ENCODE assay signal across 8 cellular contexts in genomic region chr2:28958689-28959088, GRCh38. TPM values are rescaled to one million over a fixed set of nuclear protein-coding genes. Genes with fewer than 3 reads are reported as not detected.
DNase-seq lines count a peak whose midpoint lies in the region; ATAC-seq and TF ChIP-seq lines count a peak whose summit lies in the region.

No MANE protein-coding gene starts in this region.

- DNase-seq in CD8-positive, alpha-beta memory T cell: peak in 3 of 5 donors; percentile 29 to 57 (median 50)
- DNase-seq in HCEC 1CT: peak; percentile 74
- peak; percentile 89 for DNase-seq in NCI-H345 (lab: John Stamatoyannopoulos, UW)
- DNase-seq in activated CD4-positive, alpha-beta T cell treated with anti-CD3 and anti-CD28 coated beads, Interleukin-2, amount 10 ng/mL, durations not matched to agents 24 days and 14 days: peak; percentile 86
- peak; percentile 20 for DNase-seq in epithelial cell of proximal tubule (ENCODE audit: low read depth)
- DNase-seq in mucosa of descending colon: peak in 2 of 3 donors; percentile 39 to 69
- DNase-seq in upper lobe of right lung: no peak

- CTCF ChIA-PET in CD8-positive, alpha-beta memory T cell (lab: Charles Lee): interaction anchor here (0.7 to 2.2 kb wide), 22 partner anchors 10 to 250 kb away, joined by 3 to 15 read pairs (median 4); no protein-coding TSS in a partner anchor

- H3K4me1 Mint-ChIP-seq in CD8-positive, alpha-beta memory T cell: peaks cover 0 to 15% (median 5%) of the 10 kb centered on the region in 3 donors
- peaks cover 12% of the 10 kb centered on the region for H3K4me1 Mint-ChIP-seq in activated CD4-positive, alpha-beta T cell treated with anti-CD3 and anti-CD28 coated beads, Interleukin-2, amount 10 ng/mL, durations not matched to agents 24 days and 14 days

- H3K27me3 Mint-ChIP-seq in CD8-positive, alpha-beta memory T cell: no peaks in the 10 kb centered on the region
- peaks cover 7% of the 10 kb centered on the region for H3K27me3 Mint-ChIP-seq in activated CD4-positive, alpha-beta T cell treated with anti-CD3 and anti-CD28 coated beads, Interleukin-2, amount 10 ng/mL, durations not matched to agents 24 days and 14 days

- intact Hi-C loops in activated CD4-positive, alpha-beta T cell treated with anti-CD3 and anti-CD28 coated beads, Interleukin-2, amount 10 ng/mL, durations not matched to agents 24 days and 14 days (cut with micrococcal nuclease): loop anchor here (1.0 to 2.0 kb wide), 3 partner anchors 56 to 239 kb away; no protein-coding TSS in a partner anchor
- intact Hi-C loops in mucosa of descending colon (cut with DNase I, micrococcal nuclease): loop anchor here (1.0 to 10.0 kb wide), 3 partner anchors 238 to 886 kb away; no protein-coding TSS in a partner anchor
- intact Hi-C loops in upper lobe of right lung (cut with DNase I): no loop called here

- H3K27me3 ChIP-seq in CD8-positive, alpha-beta memory T cell (ENCODE audit: insufficient read depth, low read length, poor library complexity, severe bottlenecking): no peaks in the 10 kb centered on the region
- no peaks in the 10 kb centered on the region for H3K27me3 ChIP-seq in upper lobe of right lung

- H3K4me1 ChIP-seq in CD8-positive, alpha-beta memory T cell (ENCODE audit: insufficient read depth, low read length): no peaks in the 10 kb centered on the region
- H3K4me1 ChIP-seq in mucosa of descending colon (ENCODE audit: low read depth) (peaks cover 9% of the 10 kb centered on the region), upper lobe of right lung (peaks cover 6% of the 10 kb centered on the region)

- POLR2A ChIA-PET in CD8-positive, alpha-beta memory T cell (lab: Charles Lee): interaction anchor here (0.7 kb wide), 1 partner anchor 53 kb away, joined by 3 read pairs; no protein-coding TSS in a partner anchor

- ATAC-seq in mucosa of descending colon: peak; percentile 88
- peak; percentile 91 for ATAC-seq in upper lobe of right lung
- ATAC-seq in HG03139 (IDR thresholded peaks at IDR 0.05; ENCODE audit: unreplicated experiment): no peak

- H3K27ac ChIP-seq in CD8-positive, alpha-beta memory T cell (ENCODE audit: low read depth, low read length): no peak overlapping the region
- H3K27ac ChIP-seq in upper lobe of right lung: no peak overlapping the region

- H3K9me3 Mint-ChIP-seq in CD8-positive, alpha-beta memory T cell: no peaks in the 10 kb centered on the region
- H3K9me3 Mint-ChIP-seq in activated CD4-positive, alpha-beta T cell treated with anti-CD3 and anti-CD28 coated beads, Interleukin-2, amount 10 ng/mL, durations not matched to agents 24 days and 14 days: no peaks in the 10 kb centered on the region

- no peaks in the 10 kb centered on the region for H3K36me3 Mint-ChIP-seq in CD8-positive, alpha-beta memory T cell
- H3K36me3 Mint-ChIP-seq in activated CD4-positive, alpha-beta T cell treated with anti-CD3 and anti-CD28 coated beads, Interleukin-2, amount 10 ng/mL, durations not matched to agents 24 days and 14 days (ENCODE audit: low read depth): no peaks in the 10 kb centered on the region

- no peak overlapping the region for H3K4me3 Mint-ChIP-seq in CD8-positive, alpha-beta memory T cell
- H3K4me3 Mint-ChIP-seq in activated CD4-positive, alpha-beta T cell treated with anti-CD3 and anti-CD28 coated beads, Interleukin-2, amount 10 ng/mL, durations not matched to agents 24 days and 14 days: no peak overlapping the region

- H3K4me3 ChIP-seq in CD8-positive, alpha-beta memory T cell (ENCODE audit: low read length): no peak overlapping the region
- no peak overlapping the region for H3K4me3 ChIP-seq in epithelial cell of proximal tubule (ENCODE audit: low read depth, low read length)
- no peak overlapping the region for H3K4me3 ChIP-seq in mucosa of descending colon
- H3K4me3 ChIP-seq in upper lobe of right lung: no peak overlapping the region

- H3K9me3 ChIP-seq in CD8-positive, alpha-beta memory T cell (ENCODE audit: low read length): no peaks in the 10 kb centered on the region
- H3K9me3 ChIP-seq in mucosa of descending colon (no peaks in the 10 kb centered on the region), upper lobe of right lung (no peaks in the 10 kb centered on the region)

- peak overlapping the region in 1 of 8 donors; percentile 11 for H3K27ac Mint-ChIP-seq in CD8-positive, alpha-beta memory T cell
- no peak overlapping the region for H3K27ac Mint-ChIP-seq in activated CD4-positive, alpha-beta T cell treated with anti-CD3 and anti-CD28 coated beads, Interleukin-2, amount 10 ng/mL, durations not matched to agents 24 days and 14 days

- TF ChIP-seq CTCF in epithelial cell of proximal tubule (conservative IDR thresholded peaks at IDR 0.05; ENCODE audit: low read depth, low read length) (peak; percentile 64), mucosa of descending colon (IDR thresholded peaks at IDR 0.05) (peak; percentile 35), upper lobe of right lung (IDR thresholded peaks at IDR 0.05) (peak; percentile 63)

- no peaks in the 10 kb centered on the region for H3K36me3 ChIP-seq in CD8-positive, alpha-beta memory T cell (ENCODE audit: insufficient read depth, low read length)
- H3K36me3 ChIP-seq in mucosa of descending colon (ENCODE audit: low read depth) (no peaks in the 10 kb centered on the region), upper lobe of right lung (no peaks in the 10 kb centered on the region)

RNA-seq across cellular contexts. Expression of gene TOGARAM2, which starts 22.4 kb away (rescaled TPM):
- total RNA-seq in CD8-positive, alpha-beta memory T cell: 1 to 10 TPM; 5.0 to 5.2 TPM
- polyA plus RNA-seq in CD8-positive, alpha-beta memory T cell: 2.5 TPM
- total RNA-seq in activated CD4-positive, alpha-beta T cell treated with anti-CD3 and anti-CD28 coated beads, Interleukin-2, amount 10 ng/mL, durations not matched to agents 24 days and 14 days: 4.8 and 6.7 TPM in 2 replicates
- total RNA-seq in epithelial cell of proximal tubule (0.07 TPM in 1 of 2 replicates, not detected in the other), mucosa of descending colon (1 to 10 TPM in 1 of 3 donors, under 1 TPM in 2; 0.58 to 3.2 (median 0.81) TPM), upper lobe of right lung (0.72 TPM)
